Comparison of ENCODE assay signal across 2 cellular contexts in the genomic region with DNA sequence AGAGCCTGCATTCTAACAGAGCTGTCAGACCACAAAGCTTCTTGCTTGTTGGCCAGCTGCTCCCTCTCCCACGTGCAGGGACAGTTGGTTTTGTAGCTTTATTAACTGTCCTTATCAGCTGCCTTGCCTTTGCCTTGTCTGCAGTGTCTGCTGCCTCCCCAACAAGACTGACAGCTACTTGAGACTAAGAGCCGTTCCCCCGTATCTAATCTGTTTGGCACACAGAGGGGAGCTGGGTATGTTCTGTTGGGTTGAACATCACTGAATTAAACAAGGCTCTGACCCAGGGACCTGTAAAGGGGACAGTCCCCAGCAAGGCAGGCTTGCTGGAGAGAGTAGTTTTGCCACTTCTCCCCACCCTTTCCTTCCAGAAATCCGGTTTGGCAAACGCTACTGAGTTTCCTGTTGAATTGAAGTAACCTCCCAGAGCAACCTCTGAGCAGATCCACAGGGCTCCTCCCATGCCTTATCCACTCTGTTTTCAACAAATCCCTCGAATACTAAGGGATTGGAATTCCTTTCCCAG.
TF ChIP-seq lines count a peak whose summit lies in the region.

No MANE protein-coding gene starts in this region.

TF ChIP-seq in liver, 16 proteins besides CTCF, POLR2A, EP300 and RAD21:
- TF ChIP-seq GABPA (IDR thresholded peaks at IDR 0.05 in 1 of 2, conservative IDR thresholded peaks at IDR 0.05 in 1 of 2) (no peak), ZBTB33 (IDR thresholded peaks at IDR 0.05) (no peak), JUND (IDR thresholded peaks at IDR 0.05) (no peak), SP1 (IDR thresholded peaks at IDR 0.05) (peak; percentile 47), MAX (IDR thresholded peaks at IDR 0.05) (peak; percentile 20), NR2F2 (IDR thresholded peaks at IDR 0.05) (peak; percentile 88), HNF4A (conservative IDR thresholded peaks at IDR 0.05) (no peak), RXRA (IDR thresholded peaks at IDR 0.05) (peak in 1 of 2 donors; percentile 26), YY1 (IDR thresholded peaks at IDR 0.05) (no peak), EGR1 (IDR thresholded peaks at IDR 0.05; ENCODE audit: low read depth in 2 of 2) (no peak)

TF ChIP-seq in HepG2, 621 proteins besides CTCF, POLR2A, EP300 and RAD21:
- TF ChIP-seq ZNF790 (CRISPR knock-in tag; IDR thresholded peaks at IDR 0.05; ENCODE audit: borderline replicate concordance), result no peak
- TF ChIP-seq ZNF354B (CRISPR knock-in tag; IDR thresholded peaks at IDR 0.05), result no peak
- no peak for TF ChIP-seq BCL6 (CRISPR knock-in tag; IDR thresholded peaks at IDR 0.05)
- no peak for TF ChIP-seq GZF1 (CRISPR knock-in tag; IDR thresholded peaks at IDR 0.05)
- no peak for TF ChIP-seq ZNF225 (CRISPR knock-in tag; IDR thresholded peaks at IDR 0.05)
- no peak for TF ChIP-seq ZNF546 (CRISPR knock-in tag; conservative IDR thresholded peaks at IDR 0.05)
TF ChIP-seq in HepG2: peak in this region for 0.
